8 cellular contexts compared by ENCODE assay signal in the genomic region with DNA sequence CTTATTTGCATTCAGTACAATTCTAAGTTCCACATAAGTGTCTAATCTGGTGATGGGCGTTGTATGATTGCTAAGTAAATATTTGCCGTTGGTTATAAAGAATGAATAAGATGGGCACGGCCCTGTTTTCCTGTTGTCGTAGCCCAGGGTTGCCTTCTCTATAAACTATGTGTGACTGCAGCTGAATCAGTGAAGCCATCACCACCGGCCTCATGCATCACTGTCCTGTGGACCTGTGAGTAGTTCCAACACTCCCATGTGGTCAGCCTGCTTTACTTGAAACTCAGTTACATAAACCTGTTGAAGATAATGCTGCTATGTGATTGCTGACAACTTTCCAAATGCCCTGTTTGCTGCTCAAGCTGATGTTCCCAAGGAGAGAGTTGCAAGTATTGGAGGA. TPM values are rescaled to one million over a fixed set of nuclear protein-coding genes. Genes with fewer than 3 reads are reported as not detected.
DNase-seq lines count a peak whose midpoint lies in the region; ATAC-seq and TF ChIP-seq lines count a peak whose summit lies in the region.

No MANE protein-coding gene starts in this region.

- H3K4me1 Mint-ChIP-seq in activated naive CD4-positive, alpha-beta T cell treated with anti-CD3 and anti-CD28 coated beads for 36 hours (ENCODE audit: low read depth), result peaks cover 74% of the 10 kb centered on the region
- H3K4me1 Mint-ChIP-seq in T-cell, result peaks cover 0 to 84% (median 67%) of the 10 kb centered on the region in 3 donors

- DNase-seq in activated naive CD4-positive, alpha-beta T cell treated with Interleukin-2 at 50 U/mL for 16 hours, result peak; percentile 35
- no peak for DNase-seq in activated naive CD4-positive, alpha-beta T cell treated with anti-CD3 and anti-CD28 coated beads for 36 hours
- DNase-seq in T-cell (peak in 1 of 34 experiments; percentile 28), tibial artery (no peak), adrenal gland (no peak), cerebellum (ENCODE audit: low spot score) (no peak), DMS79 (lab: John Stamatoyannopoulos, UW) (no peak)

- no peak overlapping the region for H3K4me3 Mint-ChIP-seq in activated naive CD4-positive, alpha-beta T cell treated with anti-CD3 and anti-CD28 coated beads for 36 hours
- peak overlapping the region; percentile 4 to 75 (median 51) for H3K4me3 Mint-ChIP-seq in T-cell

- WGBS in gastroesophageal sphincter (ENCODE audit: low coverage in 1 of 2), 2 donors, result 54 to 67% methylated on average over 4 of the region's 5 CpGs
- WGBS in adrenal gland, 4 donors, result 83 to 87% (median 84%) methylated on average over 5 of the region's 5 CpGs

- H3K27ac ChIP-seq in gastroesophageal sphincter (peak overlapping the region in 3 of 4 donors; percentile 81 to 85 (median 83)), tibial artery (peak overlapping the region; percentile 81 to 84), adrenal gland (peak overlapping the region in 2 of 5 donors; percentile 80 to 86)

- TF ChIP-seq CTCF in gastroesophageal sphincter (IDR thresholded peaks at IDR 0.05) (no peak), tibial artery (IDR thresholded peaks at IDR 0.05) (no peak), adrenal gland (IDR thresholded peaks at IDR 0.05) (no peak)

- no peaks in the 10 kb centered on the region for H3K36me3 Mint-ChIP-seq in activated naive CD4-positive, alpha-beta T cell treated with anti-CD3 and anti-CD28 coated beads for 36 hours (ENCODE audit: low read depth)
- no peaks in the 10 kb centered on the region for H3K36me3 Mint-ChIP-seq in T-cell

- TF ChIP-seq EP300 in gastroesophageal sphincter (IDR thresholded peaks at IDR 0.05), result no peak

- CTCF ChIA-PET in activated naive CD4-positive, alpha-beta T cell treated with anti-CD3 and anti-CD28 coated beads for 36 hours (lab: Charles Lee), result no interaction called here
- CTCF ChIA-PET in T-cell (lab: Charles Lee), result interaction anchor here in 1 of 2 donors (0.7 to 1.0 kb wide), 3 partner anchors 29 to 425 kb away, joined by 3 to 6 read pairs (median 3); no protein-coding TSS in a partner anchor

- ATAC-seq in T-cell (replicated peaks in 1 of 4) (no peak), gastroesophageal sphincter (no peak)

- no peak overlapping the region for H3K4me3 ChIP-seq in gastroesophageal sphincter
- no peak overlapping the region for H3K4me3 ChIP-seq in tibial artery
- H3K4me3 ChIP-seq in adrenal gland, result no peak overlapping the region

- no peaks in the 10 kb centered on the region for H3K9me3 Mint-ChIP-seq in activated naive CD4-positive, alpha-beta T cell treated with anti-CD3 and anti-CD28 coated beads for 36 hours
- H3K9me3 Mint-ChIP-seq in T-cell, result no peaks in the 10 kb centered on the region

- H3K9me3 ChIP-seq in gastroesophageal sphincter (no peaks in the 10 kb centered on the region), tibial artery (no peaks in the 10 kb centered on the region), adrenal gland (replicated peaks in 1 of 3) (no peaks in the 10 kb centered on the region)

- intact Hi-C loops in activated naive CD4-positive, alpha-beta T cell treated with anti-CD3 and anti-CD28 coated beads for 36 hours (cut with micrococcal nuclease), result loop anchor here (10.0 kb wide), 1 partner anchor 438 kb away; no protein-coding TSS in a partner anchor
- intact Hi-C loops in tibial artery (cut with DNase I; ENCODE audit: low total_unique reads) (no loop called here), adrenal gland (cut with DNase I) (no loop called here)

- H3K4me1 ChIP-seq in gastroesophageal sphincter, result peaks cover 0 to 62% (median 46%) of the 10 kb centered on the region in 3 donors
- H3K4me1 ChIP-seq in tibial artery, result peaks cover 0 to 61% (median 39%) of the 10 kb centered on the region in 4 donors
- H3K4me1 ChIP-seq in adrenal gland (replicated peaks in 1 of 2), result peaks cover 4 to 21% of the 10 kb centered on the region in 2 donors

- H3K27ac Mint-ChIP-seq in activated naive CD4-positive, alpha-beta T cell treated with anti-CD3 and anti-CD28 coated beads for 36 hours, result no peak overlapping the region
- no peak overlapping the region for H3K27ac Mint-ChIP-seq in T-cell

- no peaks in the 10 kb centered on the region for H3K36me3 ChIP-seq in gastroesophageal sphincter
- H3K36me3 ChIP-seq in tibial artery, result no peaks in the 10 kb centered on the region
- no peaks in the 10 kb centered on the region for H3K36me3 ChIP-seq in adrenal gland (replicated peaks in 1 of 2)

- POLR2A ChIA-PET in T-cell (lab: Charles Lee), result interaction anchor here (0.6 to 8.8 kb wide), 6 partner anchors 20 to 70 kb away, joined by 3 to 240 read pairs (median 8); partner anchors contain the start of gene KLF6 (in 2 of the 2)

- TF ChIP-seq POLR2A in gastroesophageal sphincter (IDR thresholded peaks at IDR 0.05), result no peak
- no peak for TF ChIP-seq POLR2A in adrenal gland (IDR thresholded peaks at IDR 0.05)

- H3K27me3 ChIP-seq in gastroesophageal sphincter, result no peaks in the 10 kb centered on the region
- no peaks in the 10 kb centered on the region for H3K27me3 ChIP-seq in tibial artery
- H3K27me3 ChIP-seq in adrenal gland, result no peaks in the 10 kb centered on the region

- H3K27me3 Mint-ChIP-seq in activated naive CD4-positive, alpha-beta T cell treated with anti-CD3 and anti-CD28 coated beads for 36 hours (ENCODE audit: low read depth), result no peaks in the 10 kb centered on the region
- H3K27me3 Mint-ChIP-seq in T-cell, result no peaks in the 10 kb centered on the region

RNA-seq across cellular contexts. Expression of gene KLF6, which starts 21.6 kb away (rescaled TPM):
- total RNA-seq in activated naive CD4-positive, alpha-beta T cell treated with anti-CD3 and anti-CD28 coated beads for 36 hours, result 10 to 100 TPM; 78.9 to 82.1 TPM
- total RNA-seq in T-cell (1,000 to 10,000 TPM in 1 of 5 donors, 100 to 1,000 TPM in 4; 285 to 1,180 (median 400) TPM), gastroesophageal sphincter (100 to 1,000 TPM in 2 of 4 donors, 10 to 100 TPM in 2; 90.3 to 113 (median 105) TPM), adrenal gland (10 to 100 TPM; 14.4 to 70.2 (median 38.9) TPM), cerebellum (35.0 TPM)
- polyA plus RNA-seq in adrenal gland, result 10 to 100 TPM; 14.9 to 25.2 (median 18.0) TPM
